In the genomic region with DNA sequence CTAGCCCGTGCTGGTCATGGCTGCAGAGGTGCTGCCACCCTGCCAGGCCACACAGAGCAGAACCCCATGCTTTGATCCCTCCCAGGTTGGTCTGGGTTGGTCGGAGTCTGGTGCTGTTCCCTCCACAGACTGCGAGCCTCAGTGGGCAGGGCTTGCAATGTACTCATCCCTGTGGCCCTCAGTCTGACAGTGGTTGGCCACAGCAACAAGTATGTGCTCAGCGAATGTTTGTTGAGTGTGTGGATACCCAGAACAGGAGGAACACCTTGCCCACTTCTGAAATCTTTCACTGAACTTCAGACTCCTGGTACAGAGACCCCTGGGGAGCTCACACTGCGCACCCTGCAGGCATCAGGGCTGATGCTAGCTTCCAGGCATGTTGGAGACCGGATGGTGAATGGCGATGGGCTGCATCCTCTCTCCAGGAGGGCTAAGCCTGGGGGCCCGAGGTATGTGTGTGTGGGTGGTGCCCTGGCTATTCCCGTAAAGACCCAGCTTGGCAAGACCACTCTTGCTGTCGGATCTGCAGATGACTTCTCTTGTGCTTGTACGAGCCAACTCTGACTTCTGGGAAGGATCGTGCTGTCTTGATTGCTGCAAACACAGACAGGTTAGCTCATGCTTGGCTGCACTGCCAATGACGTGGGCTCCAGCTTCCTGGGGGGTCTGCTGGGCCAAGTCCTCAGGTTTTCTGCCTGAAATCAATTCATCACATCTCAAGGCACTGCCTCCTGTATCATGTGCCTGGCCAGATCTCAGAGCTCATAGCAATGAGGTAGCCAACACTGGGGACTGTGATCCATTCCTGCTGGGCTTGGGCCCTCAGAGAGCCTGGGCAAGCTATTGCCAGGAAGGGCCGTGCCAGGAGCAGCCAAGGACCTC, we compare ENCODE assay signal across 11 cellular contexts. TPM values are rescaled to one million over a fixed set of nuclear protein-coding genes. Genes with fewer than 3 reads are reported as not detected.
DNase-seq lines count a peak whose midpoint lies in the region; ATAC-seq and TF ChIP-seq lines count a peak whose summit lies in the region.
"Had no signal": no experiment of that assay in that cellular context is flagged by ENCODE, and none has a peak within 500 bp of the region (broad histone marks: within the 10 kb centered on the region; RNA-seq: fewer than 3 reads in every experiment).

No MANE protein-coding gene starts in this region.

- H3K4me3 ChIP-seq in SJSA1 (no peak overlapping the region), esophagus squamous epithelium (no peak overlapping the region), mucosa of descending colon (no peak overlapping the region), thyroid gland (replicated peaks in 1 of 3) (no peak overlapping the region)

- peak; percentile 35 for ATAC-seq in mucosa of descending colon
- no peak for ATAC-seq in HG02973 (IDR thresholded peaks at IDR 0.05; ENCODE audit: unreplicated experiment)
- ATAC-seq in GM19397 (IDR thresholded peaks at IDR 0.05; ENCODE audit: unreplicated experiment), result no peak

- 27 to 56% methylated on average over 3 to 11 of the region's 14 CpGs for WGBS in esophagus squamous epithelium, 2 donors
- 69 to 80% methylated on average over 6 to 9 of the region's 14 CpGs for WGBS in thyroid gland, 2 donors

- no peaks in the 10 kb centered on the region for H3K9me3 ChIP-seq in SJSA1 (replicated peaks)
- H3K9me3 ChIP-seq in esophagus squamous epithelium, result no peaks in the 10 kb centered on the region
- no peaks in the 10 kb centered on the region for H3K9me3 ChIP-seq in mucosa of descending colon
- H3K9me3 ChIP-seq in thyroid gland, result no peaks in the 10 kb centered on the region

- TF ChIP-seq POLR2A in esophagus squamous epithelium (IDR thresholded peaks at IDR 0.05) (no peak), thyroid gland (IDR thresholded peaks at IDR 0.05) (no peak)

- DNase-seq in SJSA1 (ENCODE audit: low read depth in 1 of 2, low spot score in 2 of 2) (peak; percentile 28 to 57), esophagus squamous epithelium (lab: John Stamatoyannopoulos, UW) (no peak), mucosa of descending colon (no peak), thyroid gland (peak; percentile 62 to 70), SK-N-DZ (ENCODE audit: low spot score) (no peak), cerebellar cortex (ENCODE audit: low spot score) (no peak)
- DNase-seq: activated naive CD8-positive, alpha-beta T cell treated with anti-CD3 and anti-CD28 coated beads for 36 hours; erythroblast; NCI-H2081 treated with DMSO at 0.1 percent for 48 hours had no signal

- intact Hi-C loops in esophagus squamous epithelium (cut with DNase I) (no loop called here), mucosa of descending colon (cut with DNase I, micrococcal nuclease) (no loop called here), thyroid gland (cut with DNase I) (no loop called here)

- TF ChIP-seq CTCF in esophagus squamous epithelium (IDR thresholded peaks at IDR 0.05), result no peak
- TF ChIP-seq CTCF in mucosa of descending colon (IDR thresholded peaks at IDR 0.05), result no peak
- TF ChIP-seq CTCF in thyroid gland (IDR thresholded peaks at IDR 0.05), result no peak

- H3K27ac ChIP-seq in SJSA1 (no peak overlapping the region), esophagus squamous epithelium (peak overlapping the region; percentile 49 to 76 (median 57)), thyroid gland (peak overlapping the region; percentile 21 to 50 (median 35))

- H3K36me3 ChIP-seq in SJSA1 (no peaks in the 10 kb centered on the region), esophagus squamous epithelium (no peaks in the 10 kb centered on the region), mucosa of descending colon (ENCODE audit: low read depth) (no peaks in the 10 kb centered on the region), thyroid gland (no peaks in the 10 kb centered on the region)

- H3K27me3 ChIP-seq in SJSA1 (replicated peaks) (no peaks in the 10 kb centered on the region), esophagus squamous epithelium (no peaks in the 10 kb centered on the region), thyroid gland (no peaks in the 10 kb centered on the region)

- H3K4me1 ChIP-seq in SJSA1 (replicated peaks), result peaks cover 44% of the 10 kb centered on the region
- peaks cover 3 to 61% (median 31%) of the 10 kb centered on the region in 3 donors for H3K4me1 ChIP-seq in esophagus squamous epithelium
- no peaks in the 10 kb centered on the region for H3K4me1 ChIP-seq in mucosa of descending colon (ENCODE audit: low read depth)
- peaks cover 0 to 19% of the 10 kb centered on the region in 2 donors for H3K4me1 ChIP-seq in thyroid gland

RNA-seq across cellular contexts. Expression of a gene that starts 43.7 kb away (rescaled TPM):
- 399 and 453 TPM in 2 replicates for total RNA-seq in SJSA1 (2014; rRNA removed; shearing (Covaris generic))
- total RNA-seq in esophagus squamous epithelium (100 to 1,000 TPM in 3 of 4 donors, 10 to 100 TPM in 1; 61.7 to 245 (median 144) TPM), mucosa of descending colon (100 to 1,000 TPM in 2 of 3 donors, 10 to 100 TPM in 1; 75.5 to 616 (median 104) TPM), thyroid gland (100 to 1,000 TPM; 238 to 381 (median 271) TPM)
- polyA plus RNA-seq in SK-N-DZ (2014; cell fraction: cytosol; rRNA removed), result 17.7 and 26.5 TPM in 2 replicates
- polyA plus RNA-seq in SK-N-DZ (2014; cell fraction: nucleus; rRNA removed), result 11.5 and 17.1 TPM in 2 replicates

Comparison
In these comparisons a context has a peak if more than half of its experiments do, and no peak if none do; other contexts are left out.
1. DNase-seq: peak in SJSA1 (2 of 2) and thyroid gland (2 of 2); none in esophagus squamous epithelium (single experiment), mucosa of descending colon (0 of 3), SK-N-DZ (single experiment) and cerebellar cortex (single experiment).